ENCODE assay signal across 31 cellular contexts in genomic region chr3:37477275-37477674, GRCh38. TPM values are rescaled to one million over a fixed set of nuclear protein-coding genes. Genes with fewer than 3 reads are reported as not detected.
"Had no signal": no experiment of that assay in that cellular context is flagged by ENCODE, and none has a peak within 500 bp of the region (broad histone marks: within the 10 kb centered on the region; RNA-seq: fewer than 3 reads in every experiment).

No MANE protein-coding gene starts in this region.

- DNase-seq: activated CD4-positive, alpha-beta T cell treated with anti-CD3 and anti-CD28 coated beads for 48 hours; activated CD4-positive, alpha-beta T cell treated with anti-CD3 and anti-CD28 coated beads, Interleukin-2, amount 50 U/mL, for 48 hours; activated CD8-positive, alpha-beta memory T cell treated with anti-CD3 and anti-CD28 coated beads for 24 hours; activated effector memory CD4-positive, alpha-beta T cell treated with Interleukin-2 at 50 U/mL for 16 hours; activated naive CD4-positive, alpha-beta T cell treated with Interleukin-2 at 50 U/mL for 16 hours; anterior cingulate cortex; colonic mucosa; effector memory CD4-positive, alpha-beta T cell; erythroblast; gastrocnemius medialis; islet precursor cell; left ventricle myocardium superior; mammary epithelial cell; naive B cell; occipital lobe; right cardiac atrium; stimulated activated CD4-positive, alpha-beta T cell treated with anti-CD3 and anti-CD28 coated beads, Interleukin-4, amount 100 ng/mL, for 24 hours; T-helper 2 cell; uterus; WERI-Rb-1 had no signal

- H3K4me1 ChIP-seq: colonic mucosa, gastrocnemius medialis, uterus had no signal

- H3K4me3 ChIP-seq: colonic mucosa, dorsolateral prefrontal cortex, gastrocnemius medialis, hepatocyte, neural progenitor cell, thoracic aorta, uterus had no signal

- H3K36me3 Mint-ChIP-seq: activated naive CD8-positive, alpha-beta T cell; naive B cell; neural progenitor cell had no signal

- H3K9me3 ChIP-seq: colonic mucosa, gastrocnemius medialis, thoracic aorta, uterus had no signal

- H3K4me3 Mint-ChIP-seq: activated naive CD8-positive, alpha-beta T cell; central memory CD8-positive, alpha-beta T cell; naive B cell; neural progenitor cell; stimulated activated effector memory CD8-positive, alpha-beta T cell treated with anti-CD3 and anti-CD28 coated beads, Interleukin-12 subunit alpha, Interleukin-12 subunit beta, amount 100 ng/mL, for 72 hours; stimulated activated naive CD8-positive, alpha-beta T cell treated with anti-CD3 and anti-CD28 coated beads, Interleukin-15, Interleukin-2, amounts not matched to agents 100 ng/mL and 50 ng/mL, for 24 hours; type B pancreatic cell had no signal

- H3K27me3 ChIP-seq: colonic mucosa, dorsolateral prefrontal cortex, gastrocnemius medialis, hepatocyte, neural progenitor cell, uterus had no signal

- H3K27ac Mint-ChIP-seq: activated naive CD8-positive, alpha-beta T cell; neural progenitor cell; stimulated activated effector memory CD8-positive, alpha-beta T cell treated with anti-CD3 and anti-CD28 coated beads, Interleukin-12 subunit alpha, Interleukin-12 subunit beta, amount 100 ng/mL, for 72 hours; stimulated activated naive CD8-positive, alpha-beta T cell treated with anti-CD3 and anti-CD28 coated beads, Interleukin-15, Interleukin-2, amounts not matched to agents 100 ng/mL and 50 ng/mL, for 24 hours; type B pancreatic cell had no signal

- H3K27me3 Mint-ChIP-seq: activated naive CD8-positive, alpha-beta T cell had no signal

- H3K9me3 Mint-ChIP-seq: central memory CD8-positive, alpha-beta T cell; naive B cell; neural progenitor cell; stimulated activated effector memory CD8-positive, alpha-beta T cell treated with anti-CD3 and anti-CD28 coated beads, Interleukin-12 subunit alpha, Interleukin-12 subunit beta, amount 100 ng/mL, for 72 hours; stimulated activated naive CD8-positive, alpha-beta T cell treated with anti-CD3 and anti-CD28 coated beads, Interleukin-15, Interleukin-2, amounts not matched to agents 100 ng/mL and 50 ng/mL, for 24 hours; type B pancreatic cell had no signal

- H3K4me1 Mint-ChIP-seq: central memory CD8-positive, alpha-beta T cell; stimulated activated effector memory CD8-positive, alpha-beta T cell treated with anti-CD3 and anti-CD28 coated beads, Interleukin-12 subunit alpha, Interleukin-12 subunit beta, amount 100 ng/mL, for 72 hours had no signal

- H3K27ac ChIP-seq: colonic mucosa, dorsolateral prefrontal cortex, gastrocnemius medialis, hepatocyte, neural progenitor cell, thoracic aorta, uterus, WERI-Rb-1 had no signal

- ATAC-seq: activated CD4-positive, CD25-positive, alpha-beta regulatory T cell treated with anti-CD3 and anti-CD28 coated beads, Interleukin-2, amount 50 U/mL, for 24 hours; gastrocnemius medialis; left ventricle myocardium superior; stimulated activated effector memory CD8-positive, alpha-beta T cell treated with anti-CD3 and anti-CD28 coated beads, Interleukin-12 subunit alpha, Interleukin-12 subunit beta, amount 100 ng/mL, for 72 hours had no signal

- H3K36me3 ChIP-seq: colonic mucosa, neural progenitor cell, uterus, WERI-Rb-1 had no signal

RNA-seq across cellular contexts. Expression of gene ITGA9, which starts 25.3 kb away (rescaled TPM):
- total RNA-seq: bronchial epithelial cell had no signal
